Comparison of ENCODE assay signal across 10 cellular contexts in the genomic region with DNA sequence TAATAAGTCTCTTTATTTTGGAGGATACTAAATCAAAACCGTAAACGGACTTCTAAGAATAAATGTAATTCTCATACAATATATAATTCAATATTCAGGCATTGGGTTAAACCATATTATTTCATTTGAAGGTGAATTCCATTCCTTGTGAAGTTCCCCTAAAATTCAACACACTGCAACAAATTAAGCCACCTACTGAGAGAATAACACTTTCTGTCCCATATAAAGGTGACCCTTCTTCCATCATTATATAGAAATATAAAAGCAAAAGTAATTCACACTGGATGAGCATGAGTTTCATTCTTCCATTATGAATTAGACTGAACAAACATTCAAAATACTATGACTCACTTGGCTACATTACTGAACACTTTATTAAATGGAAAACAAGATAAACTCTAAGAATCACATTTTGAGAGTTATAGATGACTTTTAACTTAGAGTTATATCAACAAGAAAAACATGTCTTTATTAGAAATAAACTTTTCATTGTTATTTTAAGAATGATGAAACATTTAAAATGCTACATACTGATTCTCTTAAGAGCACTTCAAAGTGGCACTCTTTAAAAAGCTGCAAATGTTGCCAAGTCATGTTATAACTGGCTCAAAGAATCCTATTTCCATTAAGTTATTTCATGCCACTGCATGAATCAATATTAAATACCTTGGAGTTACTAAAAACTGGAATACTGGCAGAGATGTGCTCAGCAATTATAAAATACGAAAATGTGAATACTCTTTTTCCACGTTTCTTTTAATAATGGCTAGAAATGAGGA. TPM values are rescaled to one million over a fixed set of nuclear protein-coding genes. Genes with fewer than 3 reads are reported as not detected.
DNase-seq lines count a peak whose midpoint lies in the region; ATAC-seq, FAIRE-seq and TF ChIP-seq lines count a peak whose summit lies in the region.
"Had no signal": no experiment of that assay in that cellular context is flagged by ENCODE, and none has a peak within 500 bp of the region (broad histone marks: within the 10 kb centered on the region; RNA-seq: fewer than 3 reads in every experiment).

No MANE protein-coding gene starts in this region.

- H3K27me3 ChIP-seq in brain microvascular endothelial cell (replicated peaks) = no peaks in the 10 kb centered on the region
- H3K27me3 ChIP-seq: right lobe of liver had no signal

- H3K36me3 ChIP-seq in brain microvascular endothelial cell (replicated peaks) (no peaks in the 10 kb centered on the region), kidney (ENCODE audit: control insufficient read depth in 1 of 2, insufficient read depth in 2 of 2, low read length in 2 of 2) (no peaks in the 10 kb centered on the region)
- H3K36me3 ChIP-seq: right lobe of liver had no signal

- ATAC-seq in stimulated activated naive CD8-positive, alpha-beta T cell treated with anti-CD3 and anti-CD28 coated beads, Interleukin-15, Interleukin-2, amounts not matched to agents 100 U/mL and 50 U/mL, for 24 hours = no peak
- ATAC-seq: right lobe of liver had no signal

- H3K9me3 ChIP-seq in kidney (ENCODE audit: control insufficient read depth in 1 of 2, low read length in 2 of 2) = no peaks in the 10 kb centered on the region
- H3K9me3 ChIP-seq: right lobe of liver had no signal

- no peak overlapping the region for H3K4me3 ChIP-seq in brain microvascular endothelial cell (ENCODE audit: low read depth, low read length)
- no peak overlapping the region for H3K4me3 ChIP-seq in kidney (ENCODE audit: low read length in 2 of 2)

- peak; percentile 87 for FAIRE-seq in kidney (lab: Jason Lieb, UNC)

- no peak overlapping the region for H3K9ac ChIP-seq in kidney (ENCODE audit: low read length in 2 of 2)

- in situ Hi-C loops in brain microvascular endothelial cell (cut with HindIII; ENCODE audit: low pct_ligation_motif_present, low sequenced_read_pairs) = no loop called here

- intact Hi-C loops in kidney (cut with DNase I) = no loop called here

- DNase-seq in stimulated activated naive CD8-positive, alpha-beta T cell treated with anti-CD3 and anti-CD28 coated beads, Interleukin-15, Interleukin-2, amounts not matched to agents 100 U/mL and 50 U/mL, for 24 hours = no peak
- DNase-seq in brain microvascular endothelial cell = no peak
- no peak for DNase-seq in kidney
- DNase-seq in AG20443 (ENCODE audit: low spot score) = no peak
- DNase-seq in NCI-H510A treated with DMSO at 0.1 percent for 48 hours (lab: John Stamatoyannopoulos, UW) = no peak
- no peak for DNase-seq in activated CD8-positive, alpha-beta memory T cell treated with anti-CD3 and anti-CD28 coated beads, Interleukin-2, amount 50 U/mL, for 4 hours
- DNase-seq in NCI-H2029 (lab: John Stamatoyannopoulos, UW) = no peak
- DNase-seq: right lobe of liver, substantia nigra had no signal

- H3K4me3 Mint-ChIP-seq in stimulated activated naive CD8-positive, alpha-beta T cell treated with anti-CD3 and anti-CD28 coated beads, Interleukin-15, Interleukin-2, amounts not matched to agents 100 ng/mL and 50 ng/mL, for 24 hours = peak overlapping the region; percentile 94

- peak overlapping the region; percentile 27 for H3K27ac ChIP-seq in brain microvascular endothelial cell
- no peak overlapping the region for H3K27ac ChIP-seq in kidney (ENCODE audit: low read depth in 2 of 2, low read length in 2 of 2)

- H3K4me1 Mint-ChIP-seq in stimulated activated naive CD8-positive, alpha-beta T cell treated with anti-CD3 and anti-CD28 coated beads, Interleukin-15, Interleukin-2, amounts not matched to agents 100 ng/mL and 50 ng/mL, for 24 hours (ENCODE audit: low read depth) = peaks cover 61% of the 10 kb centered on the region

- peaks cover 7 to 8% of the 10 kb centered on the region in 2 donors for H3K4me1 ChIP-seq in kidney (ENCODE audit: control insufficient read depth in 1 of 2, insufficient read depth in 1 of 2, low read depth in 1 of 2, low read length in 2 of 2)

- peaks cover 4% of the 10 kb centered on the region for H3K9me3 Mint-ChIP-seq in stimulated activated naive CD8-positive, alpha-beta T cell treated with anti-CD3 and anti-CD28 coated beads, Interleukin-15, Interleukin-2, amounts not matched to agents 100 ng/mL and 50 ng/mL, for 24 hours

- no peaks in the 10 kb centered on the region for H3K27me3 Mint-ChIP-seq in stimulated activated naive CD8-positive, alpha-beta T cell treated with anti-CD3 and anti-CD28 coated beads, Interleukin-15, Interleukin-2, amounts not matched to agents 100 ng/mL and 50 ng/mL, for 24 hours

- H3K36me3 Mint-ChIP-seq in stimulated activated naive CD8-positive, alpha-beta T cell treated with anti-CD3 and anti-CD28 coated beads, Interleukin-15, Interleukin-2, amounts not matched to agents 100 ng/mL and 50 ng/mL, for 24 hours (ENCODE audit: low read depth) = peaks cover 16% of the 10 kb centered on the region

- TF ChIP-seq CTCF in brain microvascular endothelial cell (IDR thresholded peaks at IDR 0.05; ENCODE audit: low read depth, low read length, missing control alignments) (no peak), kidney (IDR thresholded peaks at IDR 0.05; ENCODE audit: borderline replicate concordance, extremely low read depth, insufficient read depth) (no peak)

- no peak overlapping the region for H3K27ac Mint-ChIP-seq in stimulated activated naive CD8-positive, alpha-beta T cell treated with anti-CD3 and anti-CD28 coated beads, Interleukin-15, Interleukin-2, amounts not matched to agents 100 ng/mL and 50 ng/mL, for 24 hours

RNA-seq across cellular contexts. Expression of gene SESN3, which starts 2.7 kb away (rescaled TPM):
- 50.1 TPM for total RNA-seq in kidney
- polyA plus RNA-seq in kidney (ENCODE audit: insufficient read depth, low read depth, low replicate concordance) = 5.1 TPM
